14 cellular contexts compared by ENCODE assay signal in genomic region chr6:14276066-14276465, GRCh38.
DNase-seq lines count a peak whose midpoint lies in the region; ATAC-seq and TF ChIP-seq lines count a peak whose summit lies in the region.
"Had no signal": no experiment of that assay in that cellular context is flagged by ENCODE, and none has a peak within 500 bp of the region (broad histone marks: within the 10 kb centered on the region; RNA-seq: fewer than 3 reads in every experiment).

No MANE protein-coding gene starts in this region.

- ATAC-seq in central memory CD8-positive, alpha-beta T cell (replicated peaks; ENCODE audit: extremely low read depth, poor library complexity, severe bottlenecking) = no peak
- ATAC-seq in GM19455 (IDR thresholded peaks at IDR 0.05; ENCODE audit: unreplicated experiment) (no peak), GM19351 (IDR thresholded peaks at IDR 0.05; ENCODE audit: unreplicated experiment) (no peak)

- no peaks in the 10 kb centered on the region for H3K36me3 ChIP-seq in PC-9 (ENCODE audit: low read depth)

- H3K4me1 ChIP-seq in PC-9 (replicated peaks; ENCODE audit: insufficient read depth) = peaks cover 8% of the 10 kb centered on the region

- no peak overlapping the region for H2AFZ ChIP-seq in PC-9

- H3K4me3 ChIP-seq in PC-9 = no peak overlapping the region

- peak overlapping the region; percentile 9 for H3K4me3 Mint-ChIP-seq in activated CD4-positive, alpha-beta T cell treated with anti-CD3 and anti-CD28 coated beads, Interleukin-2, amount 10 ng/mL, durations not matched to agents 7 days and 5 days
- peak overlapping the region; percentile 15 for H3K4me3 Mint-ChIP-seq in central memory CD8-positive, alpha-beta T cell
- H3K4me3 Mint-ChIP-seq in osteocyte (ENCODE audit: unreplicated experiment) = no peak overlapping the region
- H3K4me3 Mint-ChIP-seq: type B pancreatic cell had no signal

- intact Hi-C loops in PC-9 (cut with micrococcal nuclease; ENCODE audit: unreplicated experiment) = no loop called here

- POLR2A ChIA-PET in activated CD4-positive, alpha-beta T cell treated with anti-CD3 and anti-CD28 coated beads, Interleukin-2, amount 10 ng/mL, durations not matched to agents 7 days and 5 days (lab: Charles Lee) = no interaction called here
- POLR2A ChIA-PET in RWPE1 (lab: Yijun Ruan, JAX; ENCODE audit: low non-redundant PET) = no interaction called here
- POLR2A ChIA-PET in PC-9 (lab: Charles Lee; ENCODE audit: unreplicated experiment) = no interaction called here

- TF ChIP-seq CTCF in RWPE1 (conservative IDR thresholded peaks at IDR 0.05; ENCODE audit: low read depth) (no peak), osteocyte (IDR thresholded peaks at IDR 0.05) (no peak), PC-9 (conservative IDR thresholded peaks at IDR 0.05) (no peak)

- no peaks in the 10 kb centered on the region for H3K9me2 ChIP-seq in PC-9 (ENCODE audit: insufficient read depth)

- no peaks in the 10 kb centered on the region for H3K27me3 Mint-ChIP-seq in activated CD4-positive, alpha-beta T cell treated with anti-CD3 and anti-CD28 coated beads, Interleukin-2, amount 10 ng/mL, durations not matched to agents 7 days and 5 days
- H3K27me3 Mint-ChIP-seq in central memory CD8-positive, alpha-beta T cell = no peaks in the 10 kb centered on the region
- H3K27me3 Mint-ChIP-seq in osteocyte (ENCODE audit: unreplicated experiment) = peaks cover 5% of the 10 kb centered on the region

- peaks cover 64% of the 10 kb centered on the region for H3K4me1 Mint-ChIP-seq in activated CD4-positive, alpha-beta T cell treated with anti-CD3 and anti-CD28 coated beads, Interleukin-2, amount 10 ng/mL, durations not matched to agents 7 days and 5 days
- peaks cover 29% of the 10 kb centered on the region for H3K4me1 Mint-ChIP-seq in central memory CD8-positive, alpha-beta T cell
- H3K4me1 Mint-ChIP-seq in osteocyte (ENCODE audit: unreplicated experiment) = peaks cover 23% of the 10 kb centered on the region

- peaks cover 20% of the 10 kb centered on the region; the same call in 1 of the 2 replicates for H3K9me3 ChIP-seq in PC-9 (ENCODE audit: insufficient read depth, low read depth)

- peak overlapping the region; percentile 96 for H3K27ac Mint-ChIP-seq in activated CD4-positive, alpha-beta T cell treated with anti-CD3 and anti-CD28 coated beads, Interleukin-2, amount 10 ng/mL, durations not matched to agents 7 days and 5 days
- H3K27ac Mint-ChIP-seq in central memory CD8-positive, alpha-beta T cell (ENCODE audit: low read depth) = peak overlapping the region; percentile 90
- H3K27ac Mint-ChIP-seq in osteocyte (ENCODE audit: unreplicated experiment) = no peak overlapping the region
- H3K27ac Mint-ChIP-seq: progenitor cell of endocrine pancreas, type B pancreatic cell had no signal

- no peaks in the 10 kb centered on the region for H3K79me2 ChIP-seq in PC-9 (ENCODE audit: low read depth)

- CTCF ChIA-PET in activated CD4-positive, alpha-beta T cell treated with anti-CD3 and anti-CD28 coated beads, Interleukin-2, amount 10 ng/mL, durations not matched to agents 7 days and 5 days (lab: Charles Lee) = interaction anchor here (1.3 kb wide), 1 partner anchor 21 kb away, joined by 3 read pairs; no protein-coding TSS in a partner anchor
- CTCF ChIA-PET in RWPE1 (lab: Yijun Ruan, JAX) = no interaction called here
- CTCF ChIA-PET in PC-9 (lab: Charles Lee) = no interaction called here

- no peaks in the 10 kb centered on the region for H4K20me1 ChIP-seq in PC-9 (ENCODE audit: insufficient read depth)

- no TSS peak for BruUV-seq in PC-9 (replicated peaks; lab: Mats Ljungman, UMichigan)

- peaks cover 19% of the 10 kb centered on the region; the same call in 1 of the 2 replicates for H3F3A ChIP-seq in PC-9 (ENCODE audit: insufficient read depth, low read depth)

- no peak for DNase-seq in activated CD4-positive, alpha-beta T cell treated with anti-CD3 and anti-CD28 coated beads, Interleukin-2, amount 10 ng/mL, durations not matched to agents 7 days and 5 days
- no peak for DNase-seq in activated CD4-positive, alpha-beta T cell treated with anti-CD3 and anti-CD28 coated beads, Interleukin-2, amount 50 U/mL, for 48 hours
- DNase-seq in RWPE1 (ENCODE audit: low spot score) (no peak), osteocyte (ENCODE audit: extremely low spot score, unreplicated experiment) (peak; percentile 44), PC-9 (no peak)
- no peak for DNase-seq in central memory CD8-positive, alpha-beta T cell (ENCODE audit: low spot score in 2 of 2)
- DNase-seq: amniotic stem cell, mesendoderm, NCI-H226, OCI-M1 had no signal

- H3K36me3 Mint-ChIP-seq in activated CD4-positive, alpha-beta T cell treated with anti-CD3 and anti-CD28 coated beads, Interleukin-2, amount 10 ng/mL, durations not matched to agents 7 days and 5 days (ENCODE audit: low read depth) = peaks cover 13% of the 10 kb centered on the region
- H3K36me3 Mint-ChIP-seq in central memory CD8-positive, alpha-beta T cell (ENCODE audit: insufficient read depth) = peaks cover 1% of the 10 kb centered on the region
- no peaks in the 10 kb centered on the region for H3K36me3 Mint-ChIP-seq in osteocyte (ENCODE audit: unreplicated experiment)

- H3K4me2 ChIP-seq in PC-9 = no peak overlapping the region

- H3K9me3 Mint-ChIP-seq in activated CD4-positive, alpha-beta T cell treated with anti-CD3 and anti-CD28 coated beads, Interleukin-2, amount 10 ng/mL, durations not matched to agents 7 days and 5 days = peaks cover 15% of the 10 kb centered on the region
- H3K9me3 Mint-ChIP-seq in central memory CD8-positive, alpha-beta T cell = no peaks in the 10 kb centered on the region
- peaks cover 4% of the 10 kb centered on the region for H3K9me3 Mint-ChIP-seq in osteocyte (ENCODE audit: unreplicated experiment)

- H3K27me3 ChIP-seq in PC-9 (ENCODE audit: insufficient read depth, low read depth) = no peaks in the 10 kb centered on the region

- H3K27ac ChIP-seq in RWPE1 = peak overlapping the region; percentile 80; the same call in 1 of the 2 replicates
- H3K27ac ChIP-seq in PC-9 = no peak overlapping the region
